Comparison of ENCODE assay signal across 12 cellular contexts in the genomic region with DNA sequence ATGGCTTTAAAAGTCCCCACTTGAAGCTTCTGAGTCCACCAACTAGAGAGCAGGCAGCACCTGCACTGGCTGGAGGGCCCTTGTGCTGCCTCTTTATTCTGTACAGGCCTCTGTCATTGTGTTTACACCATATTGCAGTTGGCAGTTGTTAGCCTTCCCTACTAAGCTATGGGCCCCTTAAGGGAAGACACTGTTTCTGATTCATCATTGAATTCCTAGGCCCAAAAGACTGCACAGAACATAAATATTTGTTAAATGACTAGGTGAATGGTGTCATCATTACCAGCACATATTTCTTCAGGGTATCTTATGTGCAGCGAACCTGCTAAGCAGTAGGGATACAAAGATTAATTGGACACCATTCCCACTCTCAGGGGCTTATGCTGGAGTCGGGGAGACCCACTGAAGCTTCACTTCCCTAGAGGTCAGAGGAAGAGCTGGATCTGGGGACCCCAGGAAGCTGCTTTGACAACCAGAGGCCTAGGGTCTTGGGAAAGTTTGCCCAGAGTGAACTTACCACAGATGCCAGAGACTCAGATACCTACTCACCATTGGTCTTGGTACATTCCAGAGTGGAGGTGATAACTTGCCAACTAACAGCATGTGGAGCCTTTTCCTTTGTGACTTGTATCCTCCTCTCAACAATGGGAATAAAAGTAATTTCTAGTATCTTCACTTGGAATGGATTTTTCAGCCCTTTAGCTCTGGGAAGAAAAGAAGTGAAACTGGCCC. TPM values are rescaled to one million over a fixed set of nuclear protein-coding genes. Genes with fewer than 3 reads are reported as not detected.
DNase-seq lines count a peak whose midpoint lies in the region; ATAC-seq lines count a peak whose summit lies in the region.
"Had no signal": no experiment of that assay in that cellular context is flagged by ENCODE, and none has a peak within 500 bp of the region (broad histone marks: within the 10 kb centered on the region; RNA-seq: fewer than 3 reads in every experiment).

No MANE protein-coding gene starts in this region.

- H3K79me2 ChIP-seq in Karpas-422 (ENCODE audit: low read length) = no peaks in the 10 kb centered on the region

- peak; percentile 9 for ATAC-seq in left colon
- no peak for ATAC-seq in GM21619 (IDR thresholded peaks at IDR 0.05; ENCODE audit: unreplicated experiment)
- ATAC-seq: effector memory CD8-positive, alpha-beta T cell had no signal

- peaks cover 12% of the 10 kb centered on the region for H3K4me1 ChIP-seq in Karpas-422 (ENCODE audit: low read length)

- DNase-seq in AG08396 (ENCODE audit: low spot score) (peak; percentile 64), M059J (ENCODE audit: low read depth) (peak; percentile 88), amniotic epithelial cell (ENCODE audit: low read depth) (peak; percentile 95), left colon (no peak), GM19240 (ENCODE audit: insufficient read length, low spot score) (no peak), Karpas-422 (no peak)
- DNase-seq in activated T-helper 1 cell treated with anti-CD3 and anti-CD28 coated beads, Interleukin-12 subunit alpha, Interleukin-12 subunit beta, Interleukin-2, Interleukin-4 antibody, amounts not matched to agents 30 ng/mL and 10 ng/mL and 1 ng/mL, durations not matched to agents 14 hours and 24 hours and 36 hours (ENCODE audit: low spot score) = no peak
- DNase-seq: activated gamma-delta T cell treated with Interleukin-2 at 50 U/mL for 16 hours; effector memory CD8-positive, alpha-beta T cell; right lobe of liver had no signal

- intact Hi-C loops in left colon (cut with DNase I, micrococcal nuclease) = no loop called here
- intact Hi-C loops in activated T-helper 1 cell treated with anti-CD3 and anti-CD28 coated beads, Interleukin-12 subunit alpha, Interleukin-12 subunit beta, Interleukin-2, Interleukin-4 antibody, amounts not matched to agents 30 ng/mL and 10 ng/mL and 1 ng/mL, durations not matched to agents 14 hours and 24 hours and 36 hours (cut with micrococcal nuclease) = no loop called here

- peaks cover 6% of the 10 kb centered on the region for H3K4me1 Mint-ChIP-seq in activated T-helper 1 cell treated with anti-CD3 and anti-CD28 coated beads, Interleukin-12 subunit alpha, Interleukin-12 subunit beta, Interleukin-2, Interleukin-4 antibody, amounts not matched to agents 30 ng/mL and 10 ng/mL and 1 ng/mL, durations not matched to agents 14 hours and 24 hours and 36 hours (ENCODE audit: low read depth)

- no peaks in the 10 kb centered on the region for H3K36me3 ChIP-seq in Karpas-422 (ENCODE audit: insufficient read depth, low read length)
- H3K36me3 ChIP-seq: right lobe of liver had no signal

- H3K4me3 ChIP-seq in Karpas-422 (ENCODE audit: low read length) = no peak overlapping the region
- H3K4me3 ChIP-seq: right lobe of liver had no signal

- no peaks in the 10 kb centered on the region for H3K9me2 ChIP-seq in Karpas-422 (replicated peaks; ENCODE audit: insufficient read depth, low read length)

- no peaks in the 10 kb centered on the region for H3K36me3 Mint-ChIP-seq in activated T-helper 1 cell treated with anti-CD3 and anti-CD28 coated beads, Interleukin-12 subunit alpha, Interleukin-12 subunit beta, Interleukin-2, Interleukin-4 antibody, amounts not matched to agents 30 ng/mL and 10 ng/mL and 1 ng/mL, durations not matched to agents 14 hours and 24 hours and 36 hours (ENCODE audit: low read depth)

- H3K9ac ChIP-seq in Karpas-422 (ENCODE audit: low read length) = no peak overlapping the region

- H3K4me2 ChIP-seq in Karpas-422 (ENCODE audit: low read depth, low read length, poor library complexity, severe bottlenecking) = no peak overlapping the region

- H3K4me3 Mint-ChIP-seq in activated T-helper 1 cell treated with anti-CD3 and anti-CD28 coated beads, Interleukin-12 subunit alpha, Interleukin-12 subunit beta, Interleukin-2, Interleukin-4 antibody, amounts not matched to agents 30 ng/mL and 10 ng/mL and 1 ng/mL, durations not matched to agents 14 hours and 24 hours and 36 hours = no peak overlapping the region
- H3K4me3 Mint-ChIP-seq: effector memory CD8-positive, alpha-beta T cell had no signal

- H3K9me3 ChIP-seq in Karpas-422 (ENCODE audit: low read length) = no peaks in the 10 kb centered on the region
- H3K9me3 ChIP-seq: right lobe of liver had no signal

- H3K27ac Mint-ChIP-seq in activated T-helper 1 cell treated with anti-CD3 and anti-CD28 coated beads, Interleukin-12 subunit alpha, Interleukin-12 subunit beta, Interleukin-2, Interleukin-4 antibody, amounts not matched to agents 30 ng/mL and 10 ng/mL and 1 ng/mL, durations not matched to agents 14 hours and 24 hours and 36 hours = no peak overlapping the region
- H3K27ac Mint-ChIP-seq: effector memory CD8-positive, alpha-beta T cell had no signal

- no peaks in the 10 kb centered on the region for H3K9me3 Mint-ChIP-seq in activated T-helper 1 cell treated with anti-CD3 and anti-CD28 coated beads, Interleukin-12 subunit alpha, Interleukin-12 subunit beta, Interleukin-2, Interleukin-4 antibody, amounts not matched to agents 30 ng/mL and 10 ng/mL and 1 ng/mL, durations not matched to agents 14 hours and 24 hours and 36 hours
- H3K9me3 Mint-ChIP-seq: effector memory CD8-positive, alpha-beta T cell had no signal

- peaks cover 4% of the 10 kb centered on the region for H3K27me3 Mint-ChIP-seq in activated T-helper 1 cell treated with anti-CD3 and anti-CD28 coated beads, Interleukin-12 subunit alpha, Interleukin-12 subunit beta, Interleukin-2, Interleukin-4 antibody, amounts not matched to agents 30 ng/mL and 10 ng/mL and 1 ng/mL, durations not matched to agents 14 hours and 24 hours and 36 hours (ENCODE audit: insufficient read depth)

- no peak overlapping the region for H3K27ac ChIP-seq in Karpas-422 (ENCODE audit: low read length)
- H3K27ac ChIP-seq: right lobe of liver, VCaP had no signal

- no peaks in the 10 kb centered on the region for H3K27me3 ChIP-seq in Karpas-422 (ENCODE audit: low read length)
- H3K27me3 ChIP-seq: right lobe of liver had no signal

- H4K20me1 ChIP-seq in Karpas-422 (ENCODE audit: insufficient read depth, low read depth, low read length) = no peaks in the 10 kb centered on the region

- H2AFZ ChIP-seq in Karpas-422 (ENCODE audit: low read length) = no peak overlapping the region

RNA-seq across cellular contexts. Expression of a gene that starts 28.7 kb away (rescaled TPM):
- 16.6 and 31.7 TPM in 2 replicates for total RNA-seq in M059J (2014; rRNA removed; shearing (Covaris generic))
- total RNA-seq in left colon = 10 to 100 TPM; 25.0 to 28.1 TPM
- 48.7 and 55.0 TPM in 2 replicates for total RNA-seq in activated T-helper 1 cell treated with anti-CD3 and anti-CD28 coated beads, Interleukin-12 subunit alpha, Interleukin-12 subunit beta, Interleukin-2, Interleukin-4 antibody, amounts not matched to agents 30 ng/mL and 10 ng/mL and 1 ng/mL, durations not matched to agents 14 hours and 24 hours and 36 hours
- 24.1 and 40.8 TPM in 2 replicates for total RNA-seq in Karpas-422 (2014; rRNA removed; shearing (Covaris generic); ENCODE audit: low replicate concordance)

Comparison
In these comparisons a context has a peak if more than half of its experiments do, and no peak if none do; other contexts are left out.
1. DNase-seq: peak in AG08396 (single experiment), M059J (single experiment) and amniotic epithelial cell (single experiment); none in left colon (0 of 2), GM19240 (single experiment), activated T-helper 1 cell treated with anti-CD3 and anti-CD28 coated beads, Interleukin-12 subunit alpha, Interleukin-12 subunit beta, Interleukin-2, Interleukin-4 antibody, amounts not matched to agents 30 ng/mL and 10 ng/mL and 1 ng/mL, durations not matched to agents 14 hours and 24 hours and 36 hours (single experiment) and Karpas-422 (single experiment).